1 cellular context compared by ENCODE assay signal in genomic region chr17:70582777-70583176, GRCh38.
TF ChIP-seq lines count a peak whose summit lies in the region.

No MANE protein-coding gene starts in this region.

TF ChIP-seq in GM23338, 12 proteins besides CTCF, POLR2A, EP300 and RAD21 (continued from another document):
- TF ChIP-seq ZNF462 (CRISPR knock-in tag; IDR thresholded peaks at IDR 0.05) (no peak), REST (IDR thresholded peaks at IDR 0.05; ENCODE audit: unreplicated experiment) (no peak), NANOG (IDR thresholded peaks at IDR 0.05; ENCODE audit: borderline replicate concordance) (no peak), EZH2phosphoT487 (IDR thresholded peaks at IDR 0.05; ENCODE audit: unreplicated experiment) (no peak)
